ENCODE assay signal across 17 cellular contexts in the genomic region with DNA sequence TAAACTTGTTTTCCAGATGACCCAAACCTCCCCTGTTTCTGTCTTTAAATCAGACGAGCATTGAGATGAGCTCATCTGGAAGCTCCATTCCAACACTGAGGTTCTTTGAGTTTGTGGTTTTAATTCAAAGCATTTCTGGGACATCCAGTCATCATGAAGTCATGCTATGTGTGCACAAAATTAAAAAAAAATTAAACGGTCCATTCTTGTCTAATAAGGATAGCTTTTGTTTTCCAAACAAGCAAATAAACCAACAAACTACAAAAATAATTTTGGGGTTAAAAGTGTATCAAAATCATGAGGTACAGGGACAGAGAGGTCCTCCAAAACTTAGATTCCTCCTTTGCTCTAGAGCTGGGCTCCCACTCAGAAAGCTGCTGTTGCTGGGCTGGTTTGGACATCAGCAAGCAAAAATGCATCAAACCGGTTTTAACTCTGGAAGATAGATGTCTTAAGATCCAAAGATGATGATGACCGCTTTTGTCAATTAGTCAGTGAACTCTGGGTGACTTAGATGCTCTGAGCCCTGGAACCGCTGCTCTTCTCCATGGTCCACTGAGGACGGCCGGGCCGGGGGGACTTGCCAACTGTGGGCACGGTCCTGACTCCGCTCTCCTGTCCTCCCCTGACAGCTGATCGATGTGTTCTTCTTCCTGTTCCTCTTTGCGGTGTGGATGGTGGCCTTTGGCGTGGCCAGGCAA.
DNase-seq lines count a peak whose midpoint lies in the region; ATAC-seq lines count a peak whose summit lies in the region.
"Had no signal": no experiment of that assay in that cellular context is flagged by ENCODE, and none has a peak within 500 bp of the region (broad histone marks: within the 10 kb centered on the region; RNA-seq: fewer than 3 reads in every experiment).

No MANE protein-coding gene starts in this region.

- peak overlapping the region; percentile 29 for H3K4me3 ChIP-seq in adipocyte (ENCODE audit: low read length)

- H3K4me1 ChIP-seq in adipocyte (ENCODE audit: control insufficient read depth, insufficient read depth, low read length), result peaks cover 13% of the 10 kb centered on the region

- no peaks in the 10 kb centered on the region for H3K9me3 Mint-ChIP-seq in activated CD8-positive, alpha-beta memory T cell treated with anti-CD3 and anti-CD28 coated beads, Interleukin-2, amount 10 ng/mL, durations not matched to agents 7 days and 5 days (ENCODE audit: low read depth)

- intact Hi-C loops in posterior cingulate gyrus (cut with DNase I), result no loop called here

- H3K4me3 Mint-ChIP-seq in activated CD8-positive, alpha-beta memory T cell treated with anti-CD3 and anti-CD28 coated beads, Interleukin-2, amount 10 ng/mL, durations not matched to agents 7 days and 5 days, result no peak overlapping the region
- H3K4me3 Mint-ChIP-seq: activated CD4-positive, alpha-beta T cell treated with anti-CD3 and anti-CD28 coated beads, Interleukin-2, amount 10 ng/mL, durations not matched to agents 7 days and 5 days; activated naive CD8-positive, alpha-beta T cell treated with anti-CD3 and anti-CD28 coated beads for 36 hours; effector memory CD8-positive, alpha-beta T cell; T-cell had no signal

- H3K4me1 Mint-ChIP-seq in activated CD8-positive, alpha-beta memory T cell treated with anti-CD3 and anti-CD28 coated beads, Interleukin-2, amount 10 ng/mL, durations not matched to agents 7 days and 5 days, result peaks cover 22% of the 10 kb centered on the region

- DNase-seq in activated CD8-positive, alpha-beta memory T cell treated with anti-CD3 and anti-CD28 coated beads, Interleukin-2, amount 50 U/mL, for 48 hours, result peak; percentile 38
- no peak for DNase-seq in activated CD8-positive, alpha-beta memory T cell treated with anti-CD3 and anti-CD28 coated beads, Interleukin-2, amount 10 ng/mL, durations not matched to agents 7 days and 5 days
- DNase-seq in adipocyte (ENCODE audit: low read depth), result peak; percentile 77
- peak; percentile 82 for DNase-seq in hepatic stellate cell (ENCODE audit: low spot score)
- no peak for DNase-seq in posterior cingulate gyrus
- no peak for DNase-seq in cerebellar cortex (ENCODE audit: low spot score)
- DNase-seq: 8988T; activated CD4-positive, alpha-beta T cell treated with anti-CD3 and anti-CD28 coated beads, Interleukin-2, amount 10 ng/mL, durations not matched to agents 7 days and 5 days; activated naive CD8-positive, alpha-beta T cell treated with anti-CD3 and anti-CD28 coated beads for 36 hours; effector memory CD8-positive, alpha-beta T cell; H7; NCI-H1105; NCI-H82; stimulated activated CD4-positive, alpha-beta T cell treated with anti-CD3 and anti-CD28 coated beads, Interleukin-12 subunit alpha, Interleukin-12 subunit beta, amount 100 ng/mL, for 4 hours; T-cell had no signal

- no peak overlapping the region for H3K9ac ChIP-seq in adipocyte (ENCODE audit: low read length)

- no peaks in the 10 kb centered on the region for H3K36me3 ChIP-seq in adipocyte (ENCODE audit: control insufficient read depth, insufficient read depth, low read length, severe bottlenecking)

- H3K27me3 Mint-ChIP-seq in activated CD8-positive, alpha-beta memory T cell treated with anti-CD3 and anti-CD28 coated beads, Interleukin-2, amount 10 ng/mL, durations not matched to agents 7 days and 5 days, result no peaks in the 10 kb centered on the region
- H3K27me3 Mint-ChIP-seq: activated naive CD8-positive, alpha-beta T cell treated with anti-CD3 and anti-CD28 coated beads for 36 hours; effector memory CD8-positive, alpha-beta T cell; T-cell had no signal

- H3K36me3 Mint-ChIP-seq in activated CD8-positive, alpha-beta memory T cell treated with anti-CD3 and anti-CD28 coated beads, Interleukin-2, amount 10 ng/mL, durations not matched to agents 7 days and 5 days, result no peaks in the 10 kb centered on the region
- H3K36me3 Mint-ChIP-seq: activated naive CD8-positive, alpha-beta T cell treated with anti-CD3 and anti-CD28 coated beads for 36 hours; T-cell had no signal

- CTCF ChIA-PET in activated CD8-positive, alpha-beta memory T cell treated with anti-CD3 and anti-CD28 coated beads, Interleukin-2, amount 10 ng/mL, durations not matched to agents 7 days and 5 days (lab: Charles Lee), result interaction anchor here (0.7 kb wide), 1 partner anchor 153 kb away, joined by 3 read pairs; no protein-coding TSS in a partner anchor

- no peaks in the 10 kb centered on the region for H3K9me3 ChIP-seq in adipocyte (ENCODE audit: control insufficient read depth, low read length)

- ATAC-seq in activated CD8-positive, alpha-beta memory T cell treated with anti-CD3 and anti-CD28 coated beads, Interleukin-2, amount 10 ng/mL, durations not matched to agents 7 days and 5 days, result no peak
- ATAC-seq in GM19463 (IDR thresholded peaks at IDR 0.05; ENCODE audit: unreplicated experiment), result no peak
- ATAC-seq in HG03159 (IDR thresholded peaks at IDR 0.05; ENCODE audit: unreplicated experiment), result no peak
- ATAC-seq: effector memory CD8-positive, alpha-beta T cell; T-cell had no signal

- no peak overlapping the region for H3K27ac Mint-ChIP-seq in activated CD8-positive, alpha-beta memory T cell treated with anti-CD3 and anti-CD28 coated beads, Interleukin-2, amount 10 ng/mL, durations not matched to agents 7 days and 5 days
- H3K27ac Mint-ChIP-seq: activated CD4-positive, alpha-beta T cell treated with anti-CD3 and anti-CD28 coated beads, Interleukin-2, amount 10 ng/mL, durations not matched to agents 7 days and 5 days; activated naive CD8-positive, alpha-beta T cell treated with anti-CD3 and anti-CD28 coated beads for 36 hours; T-cell had no signal

- no peaks in the 10 kb centered on the region for H3K27me3 ChIP-seq in adipocyte (replicated peaks; ENCODE audit: control insufficient read depth, insufficient read depth, low read length)

Comparison
In these comparisons a context has a peak if more than half of its experiments do, and no peak if none do; other contexts are left out.
1. DNase-seq: peak in activated CD8-positive, alpha-beta memory T cell treated with anti-CD3 and anti-CD28 coated beads, Interleukin-2, amount 50 U/mL, for 48 hours (single experiment), adipocyte (single experiment) and hepatic stellate cell (single experiment); none in activated CD8-positive, alpha-beta memory T cell treated with anti-CD3 and anti-CD28 coated beads, Interleukin-2, amount 10 ng/mL, durations not matched to agents 7 days and 5 days (single experiment), posterior cingulate gyrus (0 of 10) and cerebellar cortex (single experiment).